ENCODE assay signal across 8 cellular contexts in genomic region chr18:11689031-11689971, GRCh38. TPM values are rescaled to one million over a fixed set of nuclear protein-coding genes. Genes with fewer than 3 reads are reported as not detected.
A peak's percentile ranks its signal among the peaks of the same experiment; 100 is the strongest.
DNase-seq lines count a peak whose midpoint lies in the region; ATAC-seq and TF ChIP-seq lines count a peak whose summit lies in the region.

Gene GNAL, plus strand, starts transcription at chr18:11689264. Its CDS starts 300 bp downstream, at chr18:11689564.

- peak within 1 kb of the TSS; percentile 26 for H3K4me3 ChIP-seq in HFF-Myc (replicated peaks; ENCODE audit: low read depth, low read length)

- DNase-seq in Daoy (ENCODE audit: low read depth): peak; percentile 63
- DNase-seq in HFF-Myc (ENCODE audit: extremely low read depth, low read depth): peak; percentile 30
- peak; percentile 58 for DNase-seq in NCI-H2029 (lab: John Stamatoyannopoulos, UW)
- peak; percentile 21 to 27 for DNase-seq in activated CD4-positive, alpha-beta T cell treated with anti-CD3 and anti-CD28 coated beads for 4 hours
- DNase-seq in dermis microvascular lymphatic vessel endothelial cell (ENCODE audit: low read depth in 2 of 2): peak; percentile 79 to 87
- peak; percentile 79 for DNase-seq in left lobe of liver (ENCODE audit: low spot score)
- DNase-seq in stimulated activated CD4-positive, alpha-beta T cell treated with anti-CD3 and anti-CD28 coated beads, Interleukin-1b, Interleukin-23, amount 100 ng/mL, for 4 hours (ENCODE audit: low read depth in 2 of 2): peak; percentile 5 to 42
- DNase-seq in NK-92 treated with Interleukin-12 subunit alpha and Interleukin-12 subunit beta, amount 100 ng/mL, for 24 hours (lab: John Stamatoyannopoulos, UW): no peak

- no peak for TF ChIP-seq CTCF in HFF-Myc (IDR thresholded peaks at IDR 0.05; ENCODE audit: low read depth, low read length, missing control alignments)

- peak; percentile 96 for ATAC-seq in left lobe of liver

RNA-seq across cellular contexts. Expression of gene GNAL, which starts in this region (rescaled TPM):
- 0.74 and 0.97 TPM in 2 replicates for total RNA-seq in Daoy (2014; rRNA removed; shearing (Covaris generic))
- 0.39 and 0.51 TPM in 2 replicates for total RNA-seq in dermis microvascular lymphatic vessel endothelial cell
- total RNA-seq in left lobe of liver: 1.3 TPM

Comparison
In these comparisons a context has a peak if more than half of its experiments do, and no peak if none do; other contexts are left out.
1. Peak in DNase-seq in Daoy; RNA of the gene not detected or under 1 TPM.
2. Peak in DNase-seq in dermis microvascular lymphatic vessel endothelial cell; RNA of the gene not detected or under 1 TPM.